In genomic region chr1:228165372-228166169, GRCh38 we compare ENCODE assay signal across 8 cellular contexts. TPM values are rescaled to one million over a fixed set of nuclear protein-coding genes. Genes with fewer than 3 reads are reported as not detected.
A peak's percentile ranks its signal among the peaks of the same experiment; 100 is the strongest.
DNase-seq lines count a peak whose midpoint lies in the region; ATAC-seq and TF ChIP-seq lines count a peak whose summit lies in the region.

TSS of gene IBA57 (plus strand) at chr1:228165804. CDS start at chr1:228165817, 13 bp downstream.

- H3K4me3 ChIP-seq in adipocyte (ENCODE audit: low read length) (peak within 1 kb of the TSS; percentile 85), heart left ventricle (peak within 1 kb of the TSS; percentile 33 to 88 (median 74)), upper lobe of right lung (peak within 1 kb of the TSS; percentile 78)

- peaks cover 20% of the 10 kb centered on the region for H3K4me1 ChIP-seq in adipocyte (ENCODE audit: control insufficient read depth, insufficient read depth, low read length)
- H3K4me1 ChIP-seq in heart left ventricle = peaks cover 0 to 57% (median 43%) of the 10 kb centered on the region in 12 donors
- H3K4me1 ChIP-seq in upper lobe of right lung = peaks cover 26% of the 10 kb centered on the region

- peak within 1 kb of the TSS; percentile 96 for H3K9ac ChIP-seq in adipocyte (ENCODE audit: low read length)

- H3K27ac ChIP-seq in heart left ventricle (peak within 1 kb of the TSS; percentile 89 to 100 (median 100)), upper lobe of right lung (peak within 1 kb of the TSS; percentile 99)

- H3K9me3 ChIP-seq in adipocyte (ENCODE audit: control insufficient read depth, low read length) = no peaks in the 10 kb centered on the region
- H3K9me3 ChIP-seq in heart left ventricle = no peaks in the 10 kb centered on the region
- no peaks in the 10 kb centered on the region for H3K9me3 ChIP-seq in upper lobe of right lung

- no peaks in the 10 kb centered on the region for H3K27me3 ChIP-seq in adipocyte (replicated peaks; ENCODE audit: control insufficient read depth, insufficient read depth, low read length)
- peaks cover 0 to 10% (median 0%) of the 10 kb centered on the region in 9 donors for H3K27me3 ChIP-seq in heart left ventricle
- H3K27me3 ChIP-seq in upper lobe of right lung = no peaks in the 10 kb centered on the region

- intact Hi-C loops in heart left ventricle (cut with DNase I) = loop anchor here (1.0 to 5.0 kb wide), 8 partner anchors 24 to 58 kb away; partner anchors contain the start of genes GUK1 (in 6 of the 10), OBSCN (in 6 of the 10) and MRPL55 (in 1 of the 10)
- intact Hi-C loops in posterior cingulate gyrus (cut with DNase I) = loop anchor here (1.0 to 10.0 kb wide), 5 partner anchors 25 to 209 kb away; partner anchors contain the start of genes ARF1, GUK1 and MRPL55
- intact Hi-C loops in upper lobe of right lung (cut with DNase I) = no loop called here

- 0 to 1% (median 1%) methylated on average over 30 to 93 of the region's 93 CpGs for WGBS in heart left ventricle, 4 donors

- DNase-seq in NCI-H1417 (lab: John Stamatoyannopoulos, UW) (peak; percentile 93 to 99 (median 98)), SW 1271 (lab: John Stamatoyannopoulos, UW) (peak; percentile 85 to 90), adipocyte (ENCODE audit: low read depth) (peak; percentile 99), heart left ventricle (peak; percentile 100), posterior cingulate gyrus (peak; percentile 98 to 100 (median 100)), upper lobe of right lung (peak; percentile 100)

- ATAC-seq in HG02763 (IDR thresholded peaks at IDR 0.05; ENCODE audit: unreplicated experiment) (peak; percentile 82), heart left ventricle (peak; percentile 86 to 94 (median 89)), upper lobe of right lung (peak; percentile 92)

- TF ChIP-seq POLR2A in heart left ventricle (IDR thresholded peaks at IDR 0.05) = peak; percentile 42 to 87

- H3K36me3 ChIP-seq in adipocyte (ENCODE audit: control insufficient read depth, insufficient read depth, low read length, severe bottlenecking) (no peaks in the 10 kb centered on the region), heart left ventricle (peaks cover 0 to 4% (median 0%) of the 10 kb centered on the region in 9 donors), upper lobe of right lung (no peaks in the 10 kb centered on the region)

- TF ChIP-seq CTCF in GM12874 (IDR thresholded peaks at IDR 0.05; ENCODE audit: insufficient read depth, low read depth, low read length) (peak; percentile 99), heart left ventricle (IDR thresholded peaks at IDR 0.05) (peak; percentile 80 to 97 (median 91)), upper lobe of right lung (IDR thresholded peaks at IDR 0.05) (peak; percentile 87)

RNA-seq across cellular contexts. Expression of gene IBA57, which starts in this region (rescaled TPM):
- total RNA-seq in heart left ventricle (10 to 100 TPM in 7 of 9 donors, 1 to 10 TPM in 2; 8.7 to 18.6 (median 12.3) TPM), upper lobe of right lung (13.0 TPM)
- polyA plus RNA-seq in heart left ventricle = 10 to 100 TPM in 1 of 2 donors, 1 to 10 TPM in 1; 4.8 to 11.3 TPM

Comparison
In these comparisons a context has a peak if more than half of its experiments do, and no peak if none do; other contexts are left out.
1. Peak in every context shown above with its lines: DNase-seq, ATAC-seq, H3K4me3 ChIP-seq and H3K27ac ChIP-seq.